Comparison of ENCODE assay signal across 8 cellular contexts in genomic region chr1:65148548-65149390, GRCh38. TPM values are rescaled to one million over a fixed set of nuclear protein-coding genes. Genes with fewer than 3 reads are reported as not detected.
DNase-seq lines count a peak whose midpoint lies in the region; TF ChIP-seq lines count a peak whose summit lies in the region.

No MANE protein-coding gene starts in this region.

- H3K27ac ChIP-seq in epithelial cell of prostate (peak overlapping the region; percentile 52), mucosa of rectum (ENCODE audit: low read depth in 2 of 2, low read length in 2 of 2) (peak overlapping the region; percentile 48 to 65), stomach smooth muscle (ENCODE audit: low read length) (peak overlapping the region; percentile 89)

- H3K9me3 ChIP-seq in MG63 (no peaks in the 10 kb centered on the region), mucosa of rectum (ENCODE audit: control insufficient read depth in 2 of 2, low read length in 2 of 2) (no peaks in the 10 kb centered on the region), stomach smooth muscle (ENCODE audit: control insufficient read depth in 2 of 2, low read length in 2 of 2) (no peaks in the 10 kb centered on the region)

- H3K9ac ChIP-seq in mucosa of rectum (ENCODE audit: low read depth in 1 of 2, low read length in 2 of 2) (peak overlapping the region; percentile 47 to 66), stomach smooth muscle (ENCODE audit: low read length in 2 of 2) (peak overlapping the region; percentile 65 to 80)

- peak overlapping the region; percentile 66 for H3K4me3 ChIP-seq in HFF-Myc (replicated peaks; ENCODE audit: low read depth, low read length)
- peak overlapping the region; percentile 77 for H3K4me3 ChIP-seq in MG63
- H3K4me3 ChIP-seq in mucosa of rectum (ENCODE audit: low read length in 2 of 2) = peak overlapping the region; percentile 69 to 74
- H3K4me3 ChIP-seq in stomach smooth muscle (ENCODE audit: low read length in 2 of 2) = peak overlapping the region; percentile 29 to 81

- H3K27me3 ChIP-seq in MG63 (no peaks in the 10 kb centered on the region), mucosa of rectum (ENCODE audit: control insufficient read depth in 2 of 2, insufficient read depth in 2 of 2, low read length in 2 of 2) (peaks cover 0 to 3% of the 10 kb centered on the region in 2 donors), stomach smooth muscle (ENCODE audit: control insufficient read depth in 1 of 2, insufficient read depth in 2 of 2, low read length in 2 of 2) (no peaks in the 10 kb centered on the region)

- H3K36me3 ChIP-seq in MG63 = no peaks in the 10 kb centered on the region
- H3K36me3 ChIP-seq in mucosa of rectum (ENCODE audit: control insufficient read depth in 2 of 2, insufficient read depth in 2 of 2, low read length in 2 of 2) = no peaks in the 10 kb centered on the region
- no peaks in the 10 kb centered on the region for H3K36me3 ChIP-seq in stomach smooth muscle (ENCODE audit: control insufficient read depth in 2 of 2, insufficient read depth in 2 of 2, low read length in 2 of 2)

- DNase-seq in NCI-H524 (lab: John Stamatoyannopoulos, UW) = peak; percentile 32 to 82
- DNase-seq in NCI-H524 treated with DMSO at 0.1 percent for 48 hours (lab: John Stamatoyannopoulos, UW) = no peak
- no peak for DNase-seq in HFF-Myc (ENCODE audit: extremely low read depth, low read depth)
- DNase-seq in MG63 = peak; percentile 77
- peak; percentile 1 to 11 for DNase-seq in activated CD4-positive, alpha-beta T cell treated with anti-CD3 and anti-CD28 coated beads, Interleukin-2, amount 50 U/mL, for 24 hours (ENCODE audit: low read depth in 1 of 2, low spot score in 1 of 2)
- DNase-seq in epithelial cell of prostate (ENCODE audit: low read depth, low spot score) = no peak

- H3K4me1 ChIP-seq in mucosa of rectum (ENCODE audit: control insufficient read depth in 2 of 2, insufficient read depth in 2 of 2, low read length in 2 of 2) (peaks cover 4 to 13% of the 10 kb centered on the region in 2 donors), stomach smooth muscle (ENCODE audit: control insufficient read depth, insufficient read depth, low read length) (peaks cover 17% of the 10 kb centered on the region)

- TF ChIP-seq CTCF in HFF-Myc (IDR thresholded peaks at IDR 0.05; ENCODE audit: low read depth, low read length, missing control alignments) = no peak

RNA-seq across cellular contexts. Expression of gene AK4, which starts 0.8 kb away (rescaled TPM):
- total RNA-seq in MG63 (2014; rRNA removed; shearing (Covaris generic); ENCODE audit: low replicate concordance) = 1.5 and 2.0 TPM in 2 replicates

Comparison
In these comparisons a context has a peak if more than half of its experiments do, and no peak if none do; other contexts are left out.
1. DNase-seq: peak in NCI-H524 (2 of 2), MG63 (single experiment) and activated CD4-positive, alpha-beta T cell treated with anti-CD3 and anti-CD28 coated beads, Interleukin-2, amount 50 U/mL, for 24 hours (2 of 2); none in NCI-H524 treated with DMSO at 0.1 percent for 48 hours (single experiment), HFF-Myc (single experiment) and epithelial cell of prostate (single experiment).
2. Peak in every context shown above with its lines, with median percentiles within 50 percentile points of each other: H3K4me3 ChIP-seq and H3K27ac ChIP-seq.